20 cellular contexts compared by ENCODE assay signal in the genomic region with DNA sequence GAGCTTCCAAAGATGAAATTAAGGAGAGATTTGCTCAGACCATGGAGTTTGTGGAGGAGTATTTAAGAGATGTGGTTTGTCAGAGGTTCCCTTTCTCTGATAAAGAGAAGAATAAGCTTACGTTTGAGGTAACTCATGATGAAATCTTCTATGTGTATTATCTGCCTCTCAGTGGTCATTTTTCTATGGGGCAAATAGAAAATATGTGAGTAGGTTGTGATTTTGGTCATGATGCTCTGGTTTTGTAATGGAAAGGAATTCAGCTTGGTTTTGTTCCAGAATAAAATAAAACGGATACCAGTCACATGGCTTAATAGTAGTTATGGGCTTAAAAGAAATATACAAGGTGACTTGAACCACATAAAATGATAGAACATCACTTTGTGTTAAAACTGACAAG.
A peak's percentile ranks its signal among the peaks of the same experiment; 100 is the strongest.
DNase-seq lines count a peak whose midpoint lies in the region; ATAC-seq and TF ChIP-seq lines count a peak whose summit lies in the region.
"Had no signal": no experiment of that assay in that cellular context is flagged by ENCODE, and none has a peak within 500 bp of the region (broad histone marks: within the 10 kb centered on the region; RNA-seq: fewer than 3 reads in every experiment).

No MANE protein-coding gene starts in this region.

- H3K36me3 ChIP-seq in esophagus squamous epithelium: peaks cover 0 to 44% (median 0%) of the 10 kb centered on the region in 3 donors
- no peaks in the 10 kb centered on the region for H3K36me3 ChIP-seq in osteoblast (ENCODE audit: insufficient read depth, low read length)

- H3K4me1 ChIP-seq in esophagus squamous epithelium: no peaks in the 10 kb centered on the region
- peaks cover 11% of the 10 kb centered on the region for H3K4me1 ChIP-seq in osteoblast (ENCODE audit: insufficient read depth, low read length)
- H3K4me1 ChIP-seq: right lobe of liver had no signal

- H3K79me2 ChIP-seq in osteoblast (ENCODE audit: insufficient read depth, low read length): no peaks in the 10 kb centered on the region

- H3K27ac ChIP-seq in esophagus squamous epithelium: peak overlapping the region in 3 of 4 donors; percentile 47 to 58 (median 49)
- peak overlapping the region; percentile 71 for H3K27ac ChIP-seq in osteoblast (ENCODE audit: low read depth, low read length)
- peak overlapping the region in 12 of 59 donors; percentile 4 to 45 (median 16) for H3K27ac ChIP-seq in dorsolateral prefrontal cortex
- H3K27ac ChIP-seq: right lobe of liver, RWPE1 had no signal

- peak overlapping the region; percentile 1 for H2AFZ ChIP-seq in osteoblast (ENCODE audit: low read length)

- WGBS in esophagus squamous epithelium, 2 donors: 56 to 61% methylated on average over 2 of the region's 2 CpGs

- TF ChIP-seq CTCF in AG09309 (IDR thresholded peaks at IDR 0.05; ENCODE audit: control insufficient read depth, insufficient read depth, low read depth, low read length, missing control alignments) (no peak), esophagus squamous epithelium (IDR thresholded peaks at IDR 0.05) (no peak), osteoblast (IDR thresholded peaks at IDR 0.05; ENCODE audit: extremely low read depth, low read depth, low read length) (no peak), dorsolateral prefrontal cortex (IDR thresholded peaks at IDR 0.05 in 54 of 56, conservative IDR thresholded peaks at IDR 0.05 in 2 of 56; ENCODE audit: low read depth in 1 of 56, partially characterized antibody in 56 of 56) (no peak)

- H3K4me3 ChIP-seq in AG09309 (ENCODE audit: control insufficient read depth, low read depth, low read length): no peak overlapping the region
- no peak overlapping the region for H3K4me3 ChIP-seq in esophagus squamous epithelium
- H3K4me3 ChIP-seq in osteoblast (ENCODE audit: insufficient read depth, low read length): no peak overlapping the region
- H3K4me3 ChIP-seq in dorsolateral prefrontal cortex: no peak overlapping the region
- H3K4me3 ChIP-seq: right lobe of liver had no signal

- ATAC-seq in GM18498 (IDR thresholded peaks at IDR 0.05; ENCODE audit: unreplicated experiment): no peak
- ATAC-seq: CD8-positive, alpha-beta T cell; HCT116; right lobe of liver had no signal

- H3K4me2 ChIP-seq in osteoblast (ENCODE audit: insufficient read depth, low read length): peak overlapping the region; percentile 23
- H3K4me2 ChIP-seq: SK-N-SH had no signal

- DNase-seq in AG09309 (ENCODE audit: low read depth) (peak; percentile 42), LHCN-M2 (ENCODE audit: low read depth) (peak; percentile 33), esophagus squamous epithelium (lab: John Stamatoyannopoulos, UW) (no peak), osteoblast (ENCODE audit: insufficient read length, low spot score, missing footprints) (no peak), NCI-H1436 (lab: John Stamatoyannopoulos, UW) (no peak), dorsolateral prefrontal cortex (no peak)
- no peak for DNase-seq in activated CD8-positive, alpha-beta memory T cell treated with anti-CD3 and anti-CD28 coated beads for 24 hours
- DNase-seq: activated CD4-positive, alpha-beta T cell treated with anti-CD3 and anti-CD28 coated beads, Interleukin-2, amount 50 U/mL, for 1 hour; activated CD8-positive, alpha-beta memory T cell treated with anti-CD3 and anti-CD28 coated beads, Interleukin-2, amount 50 U/mL, for 4 hours; activated naive CD8-positive, alpha-beta T cell treated with anti-CD3 and anti-CD28 coated beads, Interleukin-2, amount 10 ng/mL, durations not matched to agents 7 days and 5 days; CD8-positive, alpha-beta T cell; NCI-H1694 treated with DMSO at 0.1 percent for 48 hours; NCI-H774; occipital lobe; right lobe of liver; SK-N-SH; stimulated activated CD8-positive, alpha-beta memory T cell treated with anti-CD3 and anti-CD28 coated beads, Interleukin-4, amount 100 ng/mL, for 48 hours had no signal

- TF ChIP-seq POLR2A in esophagus squamous epithelium (IDR thresholded peaks at IDR 0.05): no peak

- H3K9me3 ChIP-seq in esophagus squamous epithelium (no peaks in the 10 kb centered on the region), osteoblast (ENCODE audit: low read depth, low read length) (no peaks in the 10 kb centered on the region)
- H3K9me3 ChIP-seq: right lobe of liver, SK-N-SH had no signal

- H3K27me3 ChIP-seq in esophagus squamous epithelium: no peaks in the 10 kb centered on the region
- H3K27me3 ChIP-seq in osteoblast (ENCODE audit: insufficient read depth, low read length): no peaks in the 10 kb centered on the region
- H3K27me3 ChIP-seq in dorsolateral prefrontal cortex: no peaks in the 10 kb centered on the region
- H3K27me3 ChIP-seq: right lobe of liver had no signal

- intact Hi-C loops in esophagus squamous epithelium (cut with DNase I): no loop called here
- intact Hi-C loops in dorsolateral prefrontal cortex (cut with DNase I): loop anchor here in 1 of 2 donors (10.0 kb wide), 1 partner anchor 1561 kb away; no protein-coding TSS in a partner anchor

- no peaks in the 10 kb centered on the region for H4K20me1 ChIP-seq in osteoblast (ENCODE audit: insufficient read depth, low read length)

Comparison
In these comparisons a context has a peak if more than half of its experiments do, and no peak if none do; other contexts are left out.
1. DNase-seq: peak in AG09309 (single experiment) and LHCN-M2 (single experiment); none in esophagus squamous epithelium (single experiment), osteoblast (single experiment), NCI-H1436 (single experiment), dorsolateral prefrontal cortex (0 of 10) and activated CD8-positive, alpha-beta memory T cell treated with anti-CD3 and anti-CD28 coated beads for 24 hours (single experiment).